14 cellular contexts compared by ENCODE assay signal in genomic region chr17:75831032-75831567, GRCh38. TPM values are rescaled to one million over a fixed set of nuclear protein-coding genes. Genes with fewer than 3 reads are reported as not detected.
DNase-seq lines count a peak whose midpoint lies in the region; ATAC-seq, FAIRE-seq and TF ChIP-seq lines count a peak whose summit lies in the region.
"Had no signal": no experiment of that assay in that cellular context is flagged by ENCODE, and none has a peak within 500 bp of the region (broad histone marks: within the 10 kb centered on the region; RNA-seq: fewer than 3 reads in every experiment).

No MANE protein-coding gene starts in this region.

- peak overlapping the region; percentile 27; the same call in 1 of the 2 replicates for H3K27ac Mint-ChIP-seq in GM23338
- H3K27ac Mint-ChIP-seq in activated CD8-positive, alpha-beta T cell treated with anti-CD3 and anti-CD28 coated beads, Interleukin-2, amount 10 ng/mL, durations not matched to agents 7 days and 5 days, result peak overlapping the region; percentile 93
- H3K27ac Mint-ChIP-seq in activated T-helper 2 cell treated with anti-CD3 and anti-CD28 coated beads, Interferon-gamma antibody, Interleukin-2, Interleukin-4, amounts not matched to agents 10 μg/mL and 5 μg/mL and 100 μg/mL, durations not matched to agents 14 hours and 24 hours and 36 hours, result no peak overlapping the region
- H3K27ac Mint-ChIP-seq: activated T-cell treated with anti-CD3 and anti-CD28 coated beads, Interleukin-2, amount 50 U/mL, for 72 hours had no signal

- H3K14ac ChIP-seq in mesenchymal stem cell (ENCODE audit: low read length in 2 of 2), result no peak overlapping the region

- H2BK12ac ChIP-seq in mesenchymal stem cell (ENCODE audit: low read length in 2 of 2), result no peak overlapping the region

- no peak overlapping the region for H3K4me2 ChIP-seq in BLaER1
- peak overlapping the region; percentile 75 for H3K4me2 ChIP-seq in GM23338
- no peak overlapping the region for H3K4me2 ChIP-seq in mesenchymal stem cell (ENCODE audit: low read length, poor library complexity, severe bottlenecking)

- CTCF ChIA-PET in activated CD8-positive, alpha-beta T cell treated with anti-CD3 and anti-CD28 coated beads, Interleukin-2, amount 10 ng/mL, durations not matched to agents 7 days and 5 days (lab: Charles Lee), result interaction anchor here (0.9 to 3.0 kb wide), 12 partner anchors 10 to 77 kb away, joined by 3 to 16 read pairs (median 8); partner anchors contain the start of genes GALK1, UNK and WBP2
- CTCF ChIA-PET in GM10248 (lab: Yijun Ruan, JAX), result interaction anchor here (0.7 to 11.5 kb wide), 7 partner anchors 10 to 78 kb away, joined by 3 to 135 read pairs (median 7); partner anchors contain the start of gene UNC13D

- H4K8ac ChIP-seq in mesenchymal stem cell (ENCODE audit: low read length), result peak overlapping the region; percentile 27

- intact Hi-C loops in activated T-helper 2 cell treated with anti-CD3 and anti-CD28 coated beads, Interferon-gamma antibody, Interleukin-2, Interleukin-4, amounts not matched to agents 10 μg/mL and 5 μg/mL and 100 μg/mL, durations not matched to agents 14 hours and 24 hours and 36 hours (cut with micrococcal nuclease), result no loop called here
- intact Hi-C loops in uterus (cut with DNase I; ENCODE audit: low total_unique reads), result no loop called here

- peaks cover 10% of the 10 kb centered on the region for H3K27me3 Mint-ChIP-seq in GM23338 (ENCODE audit: insufficient read depth, low read depth, poor library complexity)
- no peaks in the 10 kb centered on the region for H3K27me3 Mint-ChIP-seq in activated CD8-positive, alpha-beta T cell treated with anti-CD3 and anti-CD28 coated beads, Interleukin-2, amount 10 ng/mL, durations not matched to agents 7 days and 5 days (ENCODE audit: low read depth)
- H3K27me3 Mint-ChIP-seq in activated T-helper 2 cell treated with anti-CD3 and anti-CD28 coated beads, Interferon-gamma antibody, Interleukin-2, Interleukin-4, amounts not matched to agents 10 μg/mL and 5 μg/mL and 100 μg/mL, durations not matched to agents 14 hours and 24 hours and 36 hours (ENCODE audit: low read depth), result no peaks in the 10 kb centered on the region
- H3K27me3 Mint-ChIP-seq: CD4-positive, alpha-beta T cell had no signal

- TF ChIP-seq POLR2A in H54 (IDR thresholded peaks at IDR 0.05; ENCODE audit: low read depth, low read length) (no peak), uterus (IDR thresholded peaks at IDR 0.05) (no peak)

- peak; percentile 4 for ATAC-seq in GM23338
- no peak for ATAC-seq in activated CD8-positive, alpha-beta T cell treated with anti-CD3 and anti-CD28 coated beads, Interleukin-2, amount 10 ng/mL, durations not matched to agents 7 days and 5 days
- ATAC-seq: activated T-cell treated with anti-CD3 and anti-CD28 coated beads, Interleukin-2, amount 50 U/mL, for 72 hours had no signal

- H3K4ac ChIP-seq in mesenchymal stem cell (ENCODE audit: low read depth in 1 of 2, low read length in 2 of 2), result no peak overlapping the region

- no peak for TF ChIP-seq CTCF in GM23338 (conservative IDR thresholded peaks at IDR 0.05; ENCODE audit: low read depth in 2 of 2)
- no peak for TF ChIP-seq CTCF in GM10248 (IDR thresholded peaks at IDR 0.05; ENCODE audit: control extremely low read depth, extremely low read depth, low read depth, missing control alignments)
- TF ChIP-seq CTCF in uterus (IDR thresholded peaks at IDR 0.05), result no peak

- peak; percentile 54 for DNase-seq in GM23338 (ENCODE audit: low spot score)
- DNase-seq in activated CD8-positive, alpha-beta T cell treated with anti-CD3 and anti-CD28 coated beads, Interleukin-2, amount 10 ng/mL, durations not matched to agents 7 days and 5 days, result no peak
- no peak for DNase-seq in mesenchymal stem cell
- DNase-seq in activated T-helper 2 cell treated with anti-CD3 and anti-CD28 coated beads, Interferon-gamma antibody, Interleukin-2, Interleukin-4, amounts not matched to agents 10 μg/mL and 5 μg/mL and 100 μg/mL, durations not matched to agents 14 hours and 24 hours and 36 hours (ENCODE audit: low spot score), result no peak
- DNase-seq in H54 (ENCODE audit: insufficient read length, low spot score), result no peak
- no peak for DNase-seq in GM10248 (ENCODE audit: extremely low spot score)
- DNase-seq in uterus, result no peak
- DNase-seq: activated T-cell treated with anti-CD3 and anti-CD28 coated beads, Interleukin-2, amount 50 U/mL, for 72 hours; CD4-positive, alpha-beta T cell; NCI-H526 treated with DMSO at 0.1 percent for 48 hours; stimulated activated CD8-positive, alpha-beta memory T cell treated with anti-CD3 and anti-CD28 coated beads, Interleukin-4, amount 100 ng/mL, for 48 hours; substantia nigra had no signal

- 0 out of 3 replicates have a peak, but pooled peaks cover 3% of the 10 kb centered on the region for H3K9me3 Mint-ChIP-seq in GM23338
- H3K9me3 Mint-ChIP-seq in activated CD8-positive, alpha-beta T cell treated with anti-CD3 and anti-CD28 coated beads, Interleukin-2, amount 10 ng/mL, durations not matched to agents 7 days and 5 days (ENCODE audit: insufficient read depth), result no peaks in the 10 kb centered on the region
- H3K9me3 Mint-ChIP-seq in activated T-helper 2 cell treated with anti-CD3 and anti-CD28 coated beads, Interferon-gamma antibody, Interleukin-2, Interleukin-4, amounts not matched to agents 10 μg/mL and 5 μg/mL and 100 μg/mL, durations not matched to agents 14 hours and 24 hours and 36 hours, result no peaks in the 10 kb centered on the region
- H3K9me3 Mint-ChIP-seq: activated T-cell treated with anti-CD3 and anti-CD28 coated beads, Interleukin-2, amount 50 U/mL, for 72 hours; CD4-positive, alpha-beta T cell had no signal

- peaks cover 59% of the 10 kb centered on the region for H3K36me3 ChIP-seq in BLaER1
- H3K36me3 ChIP-seq in GM23338 (ENCODE audit: insufficient read depth), result no peaks in the 10 kb centered on the region
- peaks cover 0 to 30% of the 10 kb centered on the region in 2 experiments for H3K36me3 ChIP-seq in mesenchymal stem cell (ENCODE audit: control insufficient read depth in 1 of 2, insufficient read depth in 2 of 2, low read depth in 1 of 2, low read length in 2 of 2)
- no peaks in the 10 kb centered on the region for H3K36me3 ChIP-seq in uterus

- H3K36me3 Mint-ChIP-seq in GM23338 (ENCODE audit: low read depth), result peaks cover 3% of the 10 kb centered on the region; the same call in 1 of the 3 replicates
- peaks cover 58% of the 10 kb centered on the region for H3K36me3 Mint-ChIP-seq in activated CD8-positive, alpha-beta T cell treated with anti-CD3 and anti-CD28 coated beads, Interleukin-2, amount 10 ng/mL, durations not matched to agents 7 days and 5 days (ENCODE audit: low read depth)
- peaks cover 54% of the 10 kb centered on the region for H3K36me3 Mint-ChIP-seq in activated T-helper 2 cell treated with anti-CD3 and anti-CD28 coated beads, Interferon-gamma antibody, Interleukin-2, Interleukin-4, amounts not matched to agents 10 μg/mL and 5 μg/mL and 100 μg/mL, durations not matched to agents 14 hours and 24 hours and 36 hours (ENCODE audit: low read depth)

- H3K27ac ChIP-seq in BLaER1 (0 out of 2 replicates have a peak overlapping the region, but pooled peaks have one; percentile 9), GM23338 (ENCODE audit: low read depth) (peak overlapping the region; percentile 78; the same call in 1 of the 2 replicates), mesenchymal stem cell (ENCODE audit: low read length, poor library complexity, severe bottlenecking) (no peak overlapping the region), uterus (no peak overlapping the region)

- H2BK15ac ChIP-seq in mesenchymal stem cell (ENCODE audit: low read depth, poor library complexity, severe bottlenecking), result no peak overlapping the region

- H4K91ac ChIP-seq in mesenchymal stem cell (ENCODE audit: low read length), result no peak overlapping the region

- no peaks in the 10 kb centered on the region for H3K9me2 ChIP-seq in GM23338 (ENCODE audit: insufficient read depth)

- H3K4me3 ChIP-seq in BLaER1, result no peak overlapping the region
- H3K4me3 ChIP-seq in GM23338, result peak overlapping the region; percentile 45
- H3K4me3 ChIP-seq in mesenchymal stem cell (ENCODE audit: insufficient read depth in 1 of 2, low read depth in 1 of 2, low read length in 2 of 2), result no peak overlapping the region
- H3K4me3 ChIP-seq in uterus, result no peak overlapping the region

- POLR2A ChIA-PET in activated CD8-positive, alpha-beta T cell treated with anti-CD3 and anti-CD28 coated beads, Interleukin-2, amount 10 ng/mL, durations not matched to agents 7 days and 5 days (lab: Charles Lee), result interaction anchor here (1.0 to 17.8 kb wide), 4 partner anchors 13 to 54 kb away, joined by 3 to 205 read pairs (median 35); partner anchors contain the start of genes UNC13D and UNK
- POLR2A ChIA-PET in GM10248 (lab: Yijun Ruan, JAX), result interaction anchor here (1.3 to 3.0 kb wide), 2 partner anchors 17 to 51 kb away, joined by 3 to 13 read pairs; a partner anchor contains a TSS

- H3K4me1 ChIP-seq in BLaER1, result peaks cover 94% of the 10 kb centered on the region
- H3K4me1 ChIP-seq in GM23338 (ENCODE audit: insufficient read depth), result peaks cover 48% of the 10 kb centered on the region
- peaks cover 29% of the 10 kb centered on the region for H3K4me1 ChIP-seq in mesenchymal stem cell (ENCODE audit: control insufficient read depth, insufficient read depth, low read depth, low read length)
- H3K4me1 ChIP-seq in uterus, result no peaks in the 10 kb centered on the region

- no peak overlapping the region; the same call in 1 of the 2 replicates for H3K9ac ChIP-seq in BLaER1
- no peak overlapping the region for H3K9ac ChIP-seq in mesenchymal stem cell (ENCODE audit: low read length)

- H3K18ac ChIP-seq in mesenchymal stem cell (ENCODE audit: low read depth in 1 of 2, low read length in 2 of 2), result no peak overlapping the region

- no peaks in the 10 kb centered on the region for H3K79me2 ChIP-seq in GM23338 (replicated peaks; ENCODE audit: insufficient read depth)

- H3F3A ChIP-seq in GM23338 (replicated peaks; ENCODE audit: low read depth), result peaks cover 38% of the 10 kb centered on the region

- H3K4me1 Mint-ChIP-seq in GM23338, result peaks cover 46% of the 10 kb centered on the region
- peaks cover 68% of the 10 kb centered on the region for H3K4me1 Mint-ChIP-seq in activated CD8-positive, alpha-beta T cell treated with anti-CD3 and anti-CD28 coated beads, Interleukin-2, amount 10 ng/mL, durations not matched to agents 7 days and 5 days (ENCODE audit: low read depth)
- H3K4me1 Mint-ChIP-seq in activated T-helper 2 cell treated with anti-CD3 and anti-CD28 coated beads, Interferon-gamma antibody, Interleukin-2, Interleukin-4, amounts not matched to agents 10 μg/mL and 5 μg/mL and 100 μg/mL, durations not matched to agents 14 hours and 24 hours and 36 hours (ENCODE audit: low read depth), result peaks cover 28% of the 10 kb centered on the region

- H3K4me3 Mint-ChIP-seq in GM23338, result no peak overlapping the region
- no peak overlapping the region for H3K4me3 Mint-ChIP-seq in activated CD8-positive, alpha-beta T cell treated with anti-CD3 and anti-CD28 coated beads, Interleukin-2, amount 10 ng/mL, durations not matched to agents 7 days and 5 days
- H3K4me3 Mint-ChIP-seq in activated T-helper 2 cell treated with anti-CD3 and anti-CD28 coated beads, Interferon-gamma antibody, Interleukin-2, Interleukin-4, amounts not matched to agents 10 μg/mL and 5 μg/mL and 100 μg/mL, durations not matched to agents 14 hours and 24 hours and 36 hours (ENCODE audit: low read depth), result no peak overlapping the region
- H3K4me3 Mint-ChIP-seq: activated T-cell treated with anti-CD3 and anti-CD28 coated beads, Interleukin-2, amount 50 U/mL, for 72 hours; CD4-positive, alpha-beta T cell had no signal

- no peak overlapping the region for H2AK5ac ChIP-seq in mesenchymal stem cell (ENCODE audit: low read length, severe bottlenecking)

- no peaks in the 10 kb centered on the region for H3K9me3 ChIP-seq in BLaER1
- no peaks in the 10 kb centered on the region for H3K9me3 ChIP-seq in mesenchymal stem cell (ENCODE audit: control insufficient read depth, low read length)
- no peaks in the 10 kb centered on the region for H3K9me3 ChIP-seq in uterus

- no peaks in the 10 kb centered on the region for H3K79me1 ChIP-seq in mesenchymal stem cell (replicated peaks; ENCODE audit: low read length, poor library complexity, severe bottlenecking)

- H2BK120ac ChIP-seq in mesenchymal stem cell (ENCODE audit: low read depth, low read length), result no peak overlapping the region

- no peak overlapping the region for H3K23ac ChIP-seq in mesenchymal stem cell (ENCODE audit: low read length in 2 of 2)

- H3K27me3 ChIP-seq in BLaER1, result no peaks in the 10 kb centered on the region
- H3K27me3 ChIP-seq in GM23338 (ENCODE audit: insufficient read depth), result no peaks in the 10 kb centered on the region
- H3K27me3 ChIP-seq in mesenchymal stem cell (ENCODE audit: control insufficient read depth in 1 of 2, insufficient read depth in 1 of 2, low read length in 2 of 2), result no peaks in the 10 kb centered on the region
- no peaks in the 10 kb centered on the region for H3K27me3 ChIP-seq in uterus

- H2BK5ac ChIP-seq in mesenchymal stem cell (ENCODE audit: low read depth, low read length, poor library complexity, severe bottlenecking), result no peak overlapping the region

- H2AFZ ChIP-seq in GM23338 (peak overlapping the region; percentile 74; the same call in 1 of the 2 replicates), mesenchymal stem cell (ENCODE audit: low read depth, low read length) (no peak overlapping the region)

- WGBS in mesenchymal stem cell, result 93% methylated on average over 6 of the region's 15 CpGs

- H4K20me1 ChIP-seq in BLaER1, result peaks cover 26% of the 10 kb centered on the region
- H4K20me1 ChIP-seq in GM23338 (replicated peaks; ENCODE audit: insufficient read depth), result no peaks in the 10 kb centered on the region

- FAIRE-seq in H54 (lab: Jason Lieb, UNC), result no peak
- FAIRE-seq: HTR-8/SVneo had no signal

RNA-seq across cellular contexts. Expression of gene UNC13D, which starts 13.1 kb away (rescaled TPM):
- total RNA-seq in GM23338 (2014; rRNA removed; shearing (Covaris generic)), result 3.8 and 5.9 TPM in 2 replicates
- 10.5 and 10.8 TPM in 2 replicates for polyA plus RNA-seq in GM23338 (2016; fragmentation: Nextera tagmentation; extraction: Ambion mirVana)
- total RNA-seq in activated CD8-positive, alpha-beta T cell treated with anti-CD3 and anti-CD28 coated beads, Interleukin-2, amount 10 ng/mL, durations not matched to agents 7 days and 5 days, result 100 to 1,000 TPM; 234 to 249 TPM
- polyA plus RNA-seq in mesenchymal stem cell (2013, experiment 1 of 2), result 1.1 TPM
- 0.49 TPM for polyA plus RNA-seq in mesenchymal stem cell (2013, experiment 2 of 2)
- 165 and 175 TPM in 2 replicates for total RNA-seq in activated T-helper 2 cell treated with anti-CD3 and anti-CD28 coated beads, Interferon-gamma antibody, Interleukin-2, Interleukin-4, amounts not matched to agents 10 μg/mL and 5 μg/mL and 100 μg/mL, durations not matched to agents 14 hours and 24 hours and 36 hours
- 10 to 100 TPM in 2 of 4 donors, 1 to 10 TPM in 2; 1.2 to 32.7 (median 11.8) TPM for total RNA-seq in uterus

RNA-seq across cellular contexts. Expression of gene WBP2, which starts 24.0 kb away (rescaled TPM):
- total RNA-seq in GM23338 (2014; rRNA removed; shearing (Covaris generic)), result 34.9 and 36.2 TPM in 2 replicates
- 59.5 and 63.5 TPM in 2 replicates for polyA plus RNA-seq in GM23338 (2016; fragmentation: Nextera tagmentation; extraction: Ambion mirVana)
- total RNA-seq in activated CD8-positive, alpha-beta T cell treated with anti-CD3 and anti-CD28 coated beads, Interleukin-2, amount 10 ng/mL, durations not matched to agents 7 days and 5 days, result 10 to 100 TPM; 64.3 to 68.6 TPM
- 173 TPM for polyA plus RNA-seq in mesenchymal stem cell (2013, experiment 1 of 2)
- 171 TPM for polyA plus RNA-seq in mesenchymal stem cell (2013, experiment 2 of 2)
- total RNA-seq in activated T-helper 2 cell treated with anti-CD3 and anti-CD28 coated beads, Interferon-gamma antibody, Interleukin-2, Interleukin-4, amounts not matched to agents 10 μg/mL and 5 μg/mL and 100 μg/mL, durations not matched to agents 14 hours and 24 hours and 36 hours, result 79.3 and 80.7 TPM in 2 replicates
- total RNA-seq in uterus, result 100 to 1,000 TPM in 1 of 4 donors, 10 to 100 TPM in 3; 19.7 to 115 (median 34.5) TPM

RNA-seq across cellular contexts. Expression of gene UNK, which starts 46.5 kb away (rescaled TPM):
- total RNA-seq in GM23338 (2014; rRNA removed; shearing (Covaris generic)), result 65.2 and 67.0 TPM in 2 replicates
- polyA plus RNA-seq in GM23338 (2016; fragmentation: Nextera tagmentation; extraction: Ambion mirVana), result 16.6 and 21.8 TPM in 2 replicates
- total RNA-seq in activated CD8-positive, alpha-beta T cell treated with anti-CD3 and anti-CD28 coated beads, Interleukin-2, amount 10 ng/mL, durations not matched to agents 7 days and 5 days, result 10 to 100 TPM; 30.2 to 31.0 TPM
- 16.2 TPM for polyA plus RNA-seq in mesenchymal stem cell (2013, experiment 1 of 2)
- polyA plus RNA-seq in mesenchymal stem cell (2013, experiment 2 of 2), result 14.8 TPM
- 26.8 and 30.1 TPM in 2 replicates for total RNA-seq in activated T-helper 2 cell treated with anti-CD3 and anti-CD28 coated beads, Interferon-gamma antibody, Interleukin-2, Interleukin-4, amounts not matched to agents 10 μg/mL and 5 μg/mL and 100 μg/mL, durations not matched to agents 14 hours and 24 hours and 36 hours
- total RNA-seq in uterus, result 10 to 100 TPM in 3 of 4 donors, 1 to 10 TPM in 1; 6.9 to 69.7 (median 45.5) TPM

RNA-seq across cellular contexts. Expression of gene TRIM47, which starts 47.3 kb away (rescaled TPM):
- 9.9 and 12.5 TPM in 2 replicates for total RNA-seq in GM23338 (2014; rRNA removed; shearing (Covaris generic))
- 7.2 TPM in 2 replicates for polyA plus RNA-seq in GM23338 (2016; fragmentation: Nextera tagmentation; extraction: Ambion mirVana)
- total RNA-seq in activated CD8-positive, alpha-beta T cell treated with anti-CD3 and anti-CD28 coated beads, Interleukin-2, amount 10 ng/mL, durations not matched to agents 7 days and 5 days, result 10 to 100 TPM; 31.4 to 36.8 TPM
- 42.8 TPM for polyA plus RNA-seq in mesenchymal stem cell (2013, experiment 1 of 2)
- 46.1 TPM for polyA plus RNA-seq in mesenchymal stem cell (2013, experiment 2 of 2)
- total RNA-seq in activated T-helper 2 cell treated with anti-CD3 and anti-CD28 coated beads, Interferon-gamma antibody, Interleukin-2, Interleukin-4, amounts not matched to agents 10 μg/mL and 5 μg/mL and 100 μg/mL, durations not matched to agents 14 hours and 24 hours and 36 hours, result 22.5 and 24.5 TPM in 2 replicates
- total RNA-seq in uterus, result 10 to 100 TPM in 3 of 4 donors, 1 to 10 TPM in 1; 6.8 to 70.1 (median 19.0) TPM

Comparison
In these comparisons a context has a peak if more than half of its experiments do, and no peak if none do; other contexts are left out.
1. H3K27ac ChIP-seq: peak in BLaER1 (single experiment) and GM23338 (single experiment); none in mesenchymal stem cell (single experiment) and uterus (0 of 2).